Comparison of ENCODE assay signal across 19 cellular contexts in the genomic region with DNA sequence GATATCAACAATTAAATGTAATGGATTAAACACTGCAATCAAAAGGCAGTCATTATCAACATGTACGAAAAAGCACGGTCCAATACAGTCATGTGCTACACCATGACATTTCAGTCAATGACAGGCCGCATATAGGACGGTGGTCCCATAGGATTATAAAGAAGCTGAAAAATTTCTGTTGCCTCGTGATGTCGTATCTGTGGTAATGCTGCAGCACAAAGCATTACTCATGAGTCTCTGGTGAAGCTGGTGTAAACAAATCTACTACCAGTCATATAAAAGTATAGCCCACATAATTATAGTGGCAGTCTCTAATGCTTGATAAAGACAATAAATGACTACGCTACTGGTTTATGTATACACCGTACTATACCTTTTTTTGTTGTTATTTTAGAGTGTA.
"Had no signal": no experiment of that assay in that cellular context is flagged by ENCODE, and none has a peak within 500 bp of the region (broad histone marks: within the 10 kb centered on the region; RNA-seq: fewer than 3 reads in every experiment).

No MANE protein-coding gene starts in this region.

- ATAC-seq: activated CD4-positive, alpha-beta T cell treated with anti-CD3 and anti-CD28 coated beads for 36 hours; activated naive CD4-positive, alpha-beta T cell treated with anti-CD3 and anti-CD28 coated beads, Interleukin-2, amount 50 U/mL, for 72 hours; gastroesophageal sphincter; heart left ventricle; mucosa of descending colon; naive thymus-derived CD4-positive, alpha-beta T cell; stimulated activated naive CD8-positive, alpha-beta T cell treated with anti-CD3 and anti-CD28 coated beads, Interleukin-15, Interleukin-2, amounts not matched to agents 100 U/mL and 50 U/mL, for 24 hours; WTC11 had no signal

- H3K4me3 ChIP-seq: adrenal gland, cardiac muscle cell, dorsolateral prefrontal cortex, gastroesophageal sphincter, heart left ventricle, left ventricle myocardium inferior, mucosa of descending colon, neural progenitor cell, tibial artery had no signal

- DNase-seq: activated CD4-positive, alpha-beta T cell treated with anti-CD3 and anti-CD28 coated beads for 36 hours; activated CD4-positive, alpha-beta T cell treated with anti-CD3 and anti-CD28 coated beads, Interleukin-2, amount 50 U/mL, for 48 hours; activated gamma-delta T cell treated with Interleukin-2 at 50 U/mL for 16 hours; adrenal gland; dorsolateral prefrontal cortex; heart left ventricle; kidney glomerular epithelial cell; left ventricle myocardium inferior; mucosa of descending colon; naive thymus-derived CD4-positive, alpha-beta T cell; stimulated activated CD4-positive, alpha-beta T cell treated with anti-CD3 and anti-CD28 coated beads, Interleukin-2, amount 100 ng/mL, for 24 hours; stimulated activated naive CD8-positive, alpha-beta T cell treated with anti-CD3 and anti-CD28 coated beads, Interleukin-15, Interleukin-2, amounts not matched to agents 100 U/mL and 50 U/mL, for 24 hours; substantia nigra; tibial artery had no signal
